34 cellular contexts compared by ENCODE assay signal in genomic region chr11:57490456-57491248, GRCh38. TPM values are rescaled to one million over a fixed set of nuclear protein-coding genes. Genes with fewer than 3 reads are reported as not detected.
DNase-seq lines count a peak whose midpoint lies in the region; ATAC-seq, FAIRE-seq and TF ChIP-seq lines count a peak whose summit lies in the region.
"Had no signal": no experiment of that assay in that cellular context is flagged by ENCODE, and none has a peak within 500 bp of the region (broad histone marks: within the 10 kb centered on the region; RNA-seq: fewer than 3 reads in every experiment).

No MANE protein-coding gene starts in this region.

- H3K4me2 ChIP-seq in A549 = no peak overlapping the region
- H3K4me2 ChIP-seq: hepatocyte had no signal

- H3K27ac ChIP-seq in A549 = no peak overlapping the region
- H3K27ac ChIP-seq: hepatocyte, left ventricle myocardium inferior, SJSA1, upper lobe of right lung had no signal

- WGBS in A549 (ENCODE audit: missing lambda C conversion rate) = 69% methylated on average over 9 of the region's 9 CpGs

- CTCF ChIA-PET in A549 (lab: Yijun Ruan, JAX) = interaction anchor here (0.5 to 22.5 kb wide), 11 partner anchors 9 to 297 kb away, joined by 3 to 299 read pairs (median 3); partner anchors contain the start of genes RTN4RL2 and TIMM10

- DNase-seq in A549 (ENCODE audit: low read depth in 1 of 2, low spot score in 1 of 2) (no peak), HT1080 (ENCODE audit: low read depth) (peak; percentile 11), astrocyte of the hippocampus (ENCODE audit: low read depth, low spot score) (peak; percentile 52), fibroblast of peridontal ligament (ENCODE audit: extremely low read depth) (peak; percentile 18), NCI-H2107 (lab: John Stamatoyannopoulos, UW) (no peak)
- DNase-seq: activated CD4-positive, alpha-beta T cell treated with anti-CD3 and anti-CD28 coated beads for 1 hour; activated CD8-positive, alpha-beta memory T cell treated with anti-CD3 and anti-CD28 coated beads for 24 hours; activated naive CD4-positive, alpha-beta T cell treated with Interleukin-2 at 50 U/mL for 16 hours; activated T-cell treated with anti-CD3 and anti-CD28 coated beads, Interleukin-2, amount 50 U/mL, for 48 hours; BE2C; caudate nucleus; DMS153; KBM-7; left ventricle myocardium inferior; naive thymus-derived CD4-positive, alpha-beta T cell; NCI-H1694; NCI-H2171; NCI-H524; NK-92 treated with Interleukin-12 subunit alpha and Interleukin-12 subunit beta, amount 100 ng/mL, for 24 hours; stimulated activated CD4-positive, alpha-beta T cell treated with anti-CD3 and anti-CD28 coated beads, Interleukin-2, amount 100 ng/mL, for 48 hours; upper lobe of right lung had no signal

- ATAC-seq in A549 (peak; percentile 20 to 64; a peak in 4 of 6 replicates), HG03159 (IDR thresholded peaks at IDR 0.05; ENCODE audit: unreplicated experiment) (no peak), GM21723 (IDR thresholded peaks at IDR 0.05; ENCODE audit: unreplicated experiment) (no peak), HG03432 (IDR thresholded peaks at IDR 0.05; ENCODE audit: unreplicated experiment) (no peak)
- ATAC-seq: Panc1 had no signal

- no peak for FAIRE-seq in A549 (lab: Jason Lieb, UNC)
- FAIRE-seq: A204.1, TTC549 had no signal

- no peak overlapping the region for H3K4me3 ChIP-seq in A549
- H3K4me3 ChIP-seq: hepatocyte, left ventricle myocardium inferior, SJSA1, upper lobe of right lung had no signal

- no peak for TF ChIP-seq POLR2A in A549 (IDR thresholded peaks at IDR 0.05; ENCODE audit: low read length)

- peaks cover 7% of the 10 kb centered on the region for H3K4me1 ChIP-seq in A549
- H3K4me1 ChIP-seq: BE2C, SJSA1, upper lobe of right lung had no signal

- no peak for TF ChIP-seq RAD21 in A549 (conservative IDR thresholded peaks at IDR 0.05 in 1 of 2, IDR thresholded peaks at IDR 0.05 in 1 of 2)

- TF ChIP-seq EP300 in A549 (IDR thresholded peaks at IDR 0.05) = no peak

- POLR2A ChIA-PET in A549 (lab: Yijun Ruan, JAX) = no interaction called here

- H3K9me3 ChIP-seq in A549 = no peaks in the 10 kb centered on the region
- H3K9me3 ChIP-seq: BE2C, left ventricle myocardium inferior, SJSA1, upper lobe of right lung had no signal

- no peak for TF ChIP-seq CTCF in A549 (IDR thresholded peaks at IDR 0.05)

TF ChIP-seq in A549, 52 proteins besides CTCF, POLR2A, EP300 and RAD21:
- TF ChIP-seq MAFK (IDR thresholded peaks at IDR 0.05; ENCODE audit: partially characterized antibody) (peak; percentile 80), TP53 (CRISPR knock-in tag; IDR thresholded peaks at IDR 0.05) (no peak)

RNA-seq across cellular contexts. Expression of gene SLC43A1, which starts 24.9 kb away (rescaled TPM):
- polyA plus RNA-seq in A549 (2011; rRNA removed) (4.6 and 5.3 TPM in 2 replicates), A549 (2017; fragmentation: RNase III; extraction: RNeasy Plus Mini Kit Qiagen cat#74134 plus additional on column Dnase treatment) (1.0 to 1.3 TPM (median 1.1 TPM) in 3 replicates)
- polyA plus RNA-seq in A549 (2012; cell fraction: cytosol; rRNA removed) = 3.5 and 4.4 TPM in 2 replicates
- 8.6 and 10.7 TPM in 2 replicates for polyA plus RNA-seq in A549 (2012; cell fraction: nucleus; rRNA removed)
- 8.3 and 8.7 TPM in 2 replicates for polyA minus RNA-seq in A549 (2011; rRNA and poly(A)+ RNA removed)
- total RNA-seq in HT1080 (2014; rRNA removed; shearing (Covaris generic)) = 13.6 and 14.5 TPM in 2 replicates
- polyA plus RNA-seq in HT1080 (2015; cell fraction: cytosol; rRNA removed) = 17.7 and 19.4 TPM in 2 replicates
- 36.2 and 36.7 TPM in 2 replicates for polyA plus RNA-seq in HT1080 (2015; cell fraction: nucleus; rRNA removed)

RNA-seq across cellular contexts. Expression of gene RTN4RL2, which starts 30.3 kb away (rescaled TPM):
- polyA plus RNA-seq in A549 (2011; rRNA removed) = 9.2 and 10.6 TPM in 2 replicates
- 60.9 and 116 TPM in 2 replicates for polyA plus RNA-seq in A549 (2012; cell fraction: cytosol; rRNA removed)
- polyA plus RNA-seq in A549 (2012; cell fraction: nucleus; rRNA removed) = 56.5 and 87.5 TPM in 2 replicates
- polyA plus RNA-seq in A549 (2017; fragmentation: RNase III; extraction: RNeasy Plus Mini Kit Qiagen cat#74134 plus additional on column Dnase treatment) = 23.7 to 27.4 TPM (median 25.8 TPM) in 3 replicates
- 4.1 and 8.9 TPM in 2 replicates for polyA minus RNA-seq in A549 (2011; rRNA and poly(A)+ RNA removed)
- total RNA-seq in HT1080 (2014; rRNA removed; shearing (Covaris generic)) = 5.6 and 11.3 TPM in 2 replicates
- polyA plus RNA-seq in HT1080 (2015; cell fraction: cytosol; rRNA removed) = 23.4 and 26.4 TPM in 2 replicates
- polyA plus RNA-seq in HT1080 (2015; cell fraction: nucleus; rRNA removed) = 7.6 and 9.5 TPM in 2 replicates
- total RNA-seq: dermis microvascular lymphatic vessel endothelial cell, SJSA1 had no signal

RNA-seq across cellular contexts. Expression of gene TIMM10, which starts 39.9 kb away (rescaled TPM):
- polyA plus RNA-seq in A549 (2011; rRNA removed) = 248 and 249 TPM in 2 replicates
- polyA plus RNA-seq in A549 (2012; cell fraction: cytosol; rRNA removed) = 322 and 442 TPM in 2 replicates
- polyA plus RNA-seq in A549 (2012; cell fraction: nucleus; rRNA removed) = 167 and 200 TPM in 2 replicates
- 172 to 184 TPM (median 179 TPM) in 3 replicates for polyA plus RNA-seq in A549 (2017; fragmentation: RNase III; extraction: RNeasy Plus Mini Kit Qiagen cat#74134 plus additional on column Dnase treatment)
- 74.6 and 86.9 TPM in 2 replicates for polyA minus RNA-seq in A549 (2011; rRNA and poly(A)+ RNA removed)
- total RNA-seq in HT1080 (2014; rRNA removed; shearing (Covaris generic)) = 115 and 191 TPM in 2 replicates
- polyA plus RNA-seq in HT1080 (2015; cell fraction: cytosol; rRNA removed) = 61.0 and 91.2 TPM in 2 replicates
- polyA plus RNA-seq in HT1080 (2015; cell fraction: nucleus; rRNA removed) = 23.0 and 26.8 TPM in 2 replicates

RNA-seq across cellular contexts. Expression of gene SMTNL1, which starts 46.7 kb away (rescaled TPM):
- polyA plus RNA-seq in A549 (2011; rRNA removed) = not detected in 2 replicates
- polyA plus RNA-seq in A549 (2012; cell fraction: cytosol; rRNA removed) = not detected in 2 replicates
- not detected in 2 replicates for polyA plus RNA-seq in A549 (2012; cell fraction: nucleus; rRNA removed)
- polyA plus RNA-seq in A549 (2017; fragmentation: RNase III; extraction: RNeasy Plus Mini Kit Qiagen cat#74134 plus additional on column Dnase treatment) = not detected in 3 replicates
- not detected in 2 replicates for polyA minus RNA-seq in A549 (2011; rRNA and poly(A)+ RNA removed)
- not detected in 2 replicates for total RNA-seq in HT1080 (2014; rRNA removed; shearing (Covaris generic))
- not detected in 2 replicates for polyA plus RNA-seq in HT1080 (2015; cell fraction: cytosol; rRNA removed)
- polyA plus RNA-seq in HT1080 (2015; cell fraction: nucleus; rRNA removed) = not detected in 2 replicates
- total RNA-seq: dermis microvascular lymphatic vessel endothelial cell; hepatocyte; left ventricle myocardium inferior; mesothelial cell of epicardium; naive thymus-derived CD4-positive, alpha-beta T cell; omental fat pad; renal cortical epithelial cell; SJSA1; T-helper 1 cell treated with Interleukin-12 subunit alpha and Interleukin-12 subunit beta and Interleukin-4 antibody, amounts not matched to agents 30 ng/mL and 1 ng/mL, for 36 hours; upper lobe of right lung had no signal
- polyA plus RNA-seq: hepatocyte had no signal

Comparison
In these comparisons a context has a peak if more than half of its experiments do, and no peak if none do; other contexts are left out.
1. ATAC-seq: peak in A549 (2 of 2); none in HG03159 (single experiment), GM21723 (single experiment) and HG03432 (single experiment).
2. DNase-seq: peak in HT1080 (single experiment), astrocyte of the hippocampus (single experiment) and fibroblast of peridontal ligament (single experiment); none in A549 (0 of 2) and NCI-H2107 (single experiment).